In the genomic region with DNA sequence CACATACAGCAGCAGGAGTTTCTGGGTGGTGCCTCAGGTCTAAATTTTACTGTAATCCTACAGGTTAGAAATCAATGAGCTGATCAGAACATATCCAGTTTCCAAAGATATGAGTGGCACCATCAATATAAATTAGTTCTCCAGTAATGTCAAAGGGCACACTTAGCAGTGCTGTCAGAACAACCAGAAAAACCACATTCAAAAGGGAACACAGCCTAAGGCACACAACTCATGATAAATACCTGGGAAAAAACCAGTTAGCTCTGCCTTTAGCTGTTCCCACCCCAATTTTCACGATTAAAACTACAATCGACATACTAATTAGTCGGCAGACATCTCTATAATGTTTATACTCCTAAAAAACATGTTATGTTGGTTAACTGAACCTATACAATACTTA, we compare ENCODE assay signal across 17 cellular contexts. TPM values are rescaled to one million over a fixed set of nuclear protein-coding genes. Genes with fewer than 3 reads are reported as not detected.
DNase-seq lines count a peak whose midpoint lies in the region; ATAC-seq and TF ChIP-seq lines count a peak whose summit lies in the region.
"Had no signal": no experiment of that assay in that cellular context is flagged by ENCODE, and none has a peak within 500 bp of the region (broad histone marks: within the 10 kb centered on the region; RNA-seq: fewer than 3 reads in every experiment).

No MANE protein-coding gene starts in this region.

- peaks cover 10% of the 10 kb centered on the region for H3K27me3 Mint-ChIP-seq in endothelial cell (ENCODE audit: unreplicated experiment)
- peaks cover 3% of the 10 kb centered on the region for H3K27me3 Mint-ChIP-seq in nephron (ENCODE audit: low read depth)
- H3K27me3 Mint-ChIP-seq: naive B cell; stimulated activated naive B cell treated with anti-CD40 and anti-IgM and Interleukin-4, amounts not matched to agents 10 μg/mL and 1 μg/mL and 100 μg/mL, for 72 hours had no signal

- H3K9me3 ChIP-seq in left ventricle myocardium inferior (replicated peaks) = no peaks in the 10 kb centered on the region
- H3K9me3 ChIP-seq in right cardiac atrium (ENCODE audit: control insufficient read depth, low read length) = no peaks in the 10 kb centered on the region
- H3K9me3 ChIP-seq: sigmoid colon, SJCRH30 had no signal

- H3K27ac Mint-ChIP-seq in endothelial cell (ENCODE audit: unreplicated experiment) (peak overlapping the region; percentile 90), nephron (peak overlapping the region in 2 of 3 experiments; percentile 7 to 63)
- H3K27ac Mint-ChIP-seq: activated CD8-positive, alpha-beta T cell treated with anti-CD3 and anti-CD28 coated beads, Interleukin-2, amount 10 ng/mL, durations not matched to agents 7 days and 5 days; activated T-helper 2 cell treated with anti-CD3 and anti-CD28 coated beads, Interferon-gamma antibody, Interleukin-2, Interleukin-4, amounts not matched to agents 10 μg/mL and 5 μg/mL and 100 μg/mL, durations not matched to agents 14 hours and 24 hours and 36 hours; stimulated activated naive B cell treated with anti-CD40 and anti-IgM and Interleukin-4, amounts not matched to agents 10 μg/mL and 1 μg/mL and 100 μg/mL, for 72 hours had no signal

- TF ChIP-seq CTCF in left ventricle myocardium inferior (IDR thresholded peaks at IDR 0.05; ENCODE audit: borderline replicate concordance) = no peak
- no peak for TF ChIP-seq CTCF in endothelial cell (IDR thresholded peaks at IDR 0.05; ENCODE audit: unreplicated experiment)
- no peak for TF ChIP-seq CTCF in nephron (IDR thresholded peaks at IDR 0.05; ENCODE audit: unreplicated experiment in 3 of 3)

- H3K27me3 ChIP-seq in left ventricle myocardium inferior (ENCODE audit: low read depth) (no peaks in the 10 kb centered on the region), right cardiac atrium (ENCODE audit: control insufficient read depth, insufficient read depth) (no peaks in the 10 kb centered on the region)
- H3K27me3 ChIP-seq: sigmoid colon, SJCRH30 had no signal

- intact Hi-C loops in left ventricle myocardium inferior (cut with micrococcal nuclease) = no loop called here
- intact Hi-C loops in right cardiac atrium (cut with DNase I) = no loop called here

- peaks cover 79% of the 10 kb centered on the region for H3K4me1 ChIP-seq in left ventricle myocardium inferior
- peaks cover 14% of the 10 kb centered on the region for H3K4me1 ChIP-seq in right cardiac atrium (ENCODE audit: control insufficient read depth, insufficient read depth, low read length)
- H3K4me1 ChIP-seq: SJCRH30 had no signal

- H3K4me3 Mint-ChIP-seq in endothelial cell (ENCODE audit: unreplicated experiment) (no peak overlapping the region), nephron (no peak overlapping the region)
- H3K4me3 Mint-ChIP-seq: activated CD8-positive, alpha-beta T cell treated with anti-CD3 and anti-CD28 coated beads, Interleukin-2, amount 10 ng/mL, durations not matched to agents 7 days and 5 days; stimulated activated naive B cell treated with anti-CD40 and anti-IgM and Interleukin-4, amounts not matched to agents 10 μg/mL and 1 μg/mL and 100 μg/mL, for 72 hours had no signal

- H3K27ac ChIP-seq in left ventricle myocardium inferior (replicated peaks) = peak overlapping the region; percentile 69
- H3K27ac ChIP-seq in right cardiac atrium (ENCODE audit: low read length) = no peak overlapping the region
- H3K27ac ChIP-seq: SJCRH30 had no signal

- H3K9me3 Mint-ChIP-seq in endothelial cell (ENCODE audit: unreplicated experiment) (no peaks in the 10 kb centered on the region), nephron (no peaks in the 10 kb centered on the region)
- H3K9me3 Mint-ChIP-seq: activated T-helper 2 cell treated with anti-CD3 and anti-CD28 coated beads, Interferon-gamma antibody, Interleukin-2, Interleukin-4, amounts not matched to agents 10 μg/mL and 5 μg/mL and 100 μg/mL, durations not matched to agents 14 hours and 24 hours and 36 hours; naive B cell; stimulated activated naive B cell treated with anti-CD40 and anti-IgM and Interleukin-4, amounts not matched to agents 10 μg/mL and 1 μg/mL and 100 μg/mL, for 72 hours had no signal

- WGBS in right cardiac atrium = 83% methylated on average over 3 of the region's 3 CpGs

- H3K36me3 ChIP-seq in left ventricle myocardium inferior = no peaks in the 10 kb centered on the region
- H3K36me3 ChIP-seq: sigmoid colon, SJCRH30 had no signal

- peaks cover 15% of the 10 kb centered on the region for H3K36me3 Mint-ChIP-seq in endothelial cell (ENCODE audit: low read depth, unreplicated experiment)
- H3K36me3 Mint-ChIP-seq in nephron (ENCODE audit: low read depth) = no peaks in the 10 kb centered on the region

- DNase-seq in left ventricle myocardium inferior = no peak
- DNase-seq in right cardiac atrium = no peak
- no peak for DNase-seq in endothelial cell (ENCODE audit: low spot score)
- no peak for DNase-seq in hypothalamus (lab: John Stamatoyannopoulos, UW)
- DNase-seq in NCI-H1048 (lab: John Stamatoyannopoulos, UW) = no peak
- DNase-seq: activated CD8-positive, alpha-beta T cell treated with anti-CD3 and anti-CD28 coated beads, Interleukin-2, amount 10 ng/mL, durations not matched to agents 7 days and 5 days; anterior cingulate cortex; DMS 273 treated with DMSO at 0.1 percent for 48 hours; naive B cell; NCI-H2081; sigmoid colon; SJCRH30; stimulated activated naive B cell treated with anti-CD40 and anti-IgM and Interleukin-4, amounts not matched to agents 10 μg/mL and 1 μg/mL and 100 μg/mL, for 72 hours had no signal

- ATAC-seq in right cardiac atrium (no peak), GM18517 (IDR thresholded peaks at IDR 0.05; ENCODE audit: unreplicated experiment) (no peak), GM21447 (IDR thresholded peaks at IDR 0.05; ENCODE audit: unreplicated experiment) (no peak)
- ATAC-seq: activated CD8-positive, alpha-beta T cell treated with anti-CD3 and anti-CD28 coated beads, Interleukin-2, amount 10 ng/mL, durations not matched to agents 7 days and 5 days; stimulated activated naive B cell treated with anti-CD40 and anti-IgM and Interleukin-4, amounts not matched to agents 10 μg/mL and 1 μg/mL and 100 μg/mL, for 72 hours had no signal

- H3K4me1 Mint-ChIP-seq in endothelial cell (ENCODE audit: unreplicated experiment) = peaks cover 81% of the 10 kb centered on the region
- peaks cover 11% of the 10 kb centered on the region for H3K4me1 Mint-ChIP-seq in nephron

- no peak overlapping the region for H3K4me3 ChIP-seq in left ventricle myocardium inferior
- no peak overlapping the region for H3K4me3 ChIP-seq in right cardiac atrium (ENCODE audit: low read length)
- H3K4me3 ChIP-seq: sigmoid colon, SJCRH30 had no signal

RNA-seq across cellular contexts. Expression of a gene that starts 31.5 kb away (rescaled TPM):
- total RNA-seq in left ventricle myocardium inferior (8.6 TPM), right cardiac atrium (10 to 100 TPM in 1 of 4 donors, 1 to 10 TPM in 3; 7.5 to 11.5 (median 9.4) TPM), endothelial cell (ENCODE audit: unreplicated experiment) (66.7 TPM)
- polyA plus RNA-seq in right cardiac atrium = 2.6 TPM
- total RNA-seq: activated T-helper 2 cell treated with anti-CD3 and anti-CD28 coated beads, Interferon-gamma antibody, Interleukin-2, Interleukin-4, amounts not matched to agents 10 μg/mL and 5 μg/mL and 100 μg/mL, durations not matched to agents 14 hours and 24 hours and 36 hours; SJCRH30 had no signal
